12 cellular contexts compared by ENCODE assay signal in the genomic region with DNA sequence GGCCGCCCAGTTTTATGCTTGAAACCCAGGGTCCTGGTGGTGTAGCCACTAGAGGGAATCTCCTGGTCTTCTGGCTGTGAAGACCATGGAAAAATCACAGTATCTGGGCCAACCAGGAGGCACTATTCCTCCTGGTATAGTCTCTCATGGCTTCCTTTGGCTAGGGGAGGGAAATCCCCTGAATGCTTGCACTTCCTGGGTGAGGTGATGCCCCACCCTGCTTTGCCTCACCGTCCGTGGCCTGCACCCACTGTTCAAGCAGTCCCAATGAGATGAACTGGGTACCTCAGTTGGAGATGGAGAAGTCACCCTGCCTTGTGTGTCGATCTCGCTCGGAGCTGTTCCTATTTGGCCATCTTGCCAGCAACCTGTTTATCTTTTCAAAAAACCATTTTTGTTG. TPM values are rescaled to one million over a fixed set of nuclear protein-coding genes. Genes with fewer than 3 reads are reported as not detected.
A peak's percentile ranks its signal among the peaks of the same experiment; 100 is the strongest.
DNase-seq lines count a peak whose midpoint lies in the region; ATAC-seq and TF ChIP-seq lines count a peak whose summit lies in the region.
"Had no signal": no experiment of that assay in that cellular context is flagged by ENCODE, and none has a peak within 500 bp of the region (broad histone marks: within the 10 kb centered on the region; RNA-seq: fewer than 3 reads in every experiment).

No MANE protein-coding gene starts in this region.

- ATAC-seq in GM21786 (IDR thresholded peaks at IDR 0.05; ENCODE audit: unreplicated experiment) (peak; percentile 47), GM18517 (IDR thresholded peaks at IDR 0.05; ENCODE audit: unreplicated experiment) (no peak)
- ATAC-seq: sciatic nerve had no signal

- peak overlapping the region in 5 of 7 donors; percentile 4 to 64 (median 53) for H3K4me3 Mint-ChIP-seq in CD8-positive, alpha-beta memory T cell
- H3K4me3 Mint-ChIP-seq in activated CD4-positive, alpha-beta memory T cell treated with anti-CD3 and anti-CD28 coated beads, Interleukin-2, amount 10 ng/mL, durations not matched to agents 7 days and 5 days = no peak overlapping the region

- H3K27ac ChIP-seq in CD8-positive, alpha-beta memory T cell (ENCODE audit: low read depth, low read length) = no peak overlapping the region
- no peak overlapping the region for H3K27ac ChIP-seq in WERI-Rb-1
- H3K27ac ChIP-seq: BLaER1 had no signal

- H3K27ac Mint-ChIP-seq in CD8-positive, alpha-beta memory T cell = peak overlapping the region in 7 of 8 donors; percentile 58 to 94 (median 78)
- H3K27ac Mint-ChIP-seq in activated CD4-positive, alpha-beta memory T cell treated with anti-CD3 and anti-CD28 coated beads, Interleukin-2, amount 10 ng/mL, durations not matched to agents 7 days and 5 days = peak overlapping the region; percentile 36

- no peaks in the 10 kb centered on the region for H3K27me3 ChIP-seq in CD8-positive, alpha-beta memory T cell (ENCODE audit: insufficient read depth, low read length, poor library complexity, severe bottlenecking)
- no peaks in the 10 kb centered on the region for H3K27me3 ChIP-seq in WERI-Rb-1 (ENCODE audit: insufficient read depth, low read depth, severe bottlenecking)
- H3K27me3 ChIP-seq: BLaER1 had no signal

- POLR2A ChIA-PET in CD8-positive, alpha-beta memory T cell (lab: Charles Lee) = interaction anchor here (0.7 kb wide), 1 partner anchor 743 kb away, joined by 4 read pairs; no protein-coding TSS in a partner anchor
- POLR2A ChIA-PET in activated CD4-positive, alpha-beta memory T cell treated with anti-CD3 and anti-CD28 coated beads, Interleukin-2, amount 10 ng/mL, durations not matched to agents 7 days and 5 days (lab: Charles Lee) = no interaction called here

- peaks cover 20% of the 10 kb centered on the region for H3K4me1 ChIP-seq in CD8-positive, alpha-beta memory T cell (ENCODE audit: insufficient read depth, low read length)
- H3K4me1 ChIP-seq: BLaER1 had no signal

- DNase-seq in CD8-positive, alpha-beta memory T cell = peak in 3 of 5 donors; percentile 22 to 44 (median 31)
- peak; percentile 50 for DNase-seq in activated CD4-positive, alpha-beta memory T cell treated with anti-CD3 and anti-CD28 coated beads, Interleukin-2, amount 10 ng/mL, durations not matched to agents 7 days and 5 days
- DNase-seq in epithelial cell of esophagus (ENCODE audit: low read depth) (peak; percentile 22), NCI-H524 (lab: John Stamatoyannopoulos, UW) (no peak), WERI-Rb-1 (no peak), HPDE6-E6E7 (ENCODE audit: extremely low spot score) (no peak)
- DNase-seq: caudate nucleus, NCI-H345 had no signal

- H3K9me3 Mint-ChIP-seq in CD8-positive, alpha-beta memory T cell = peaks cover 0 to 13% (median 2%) of the 10 kb centered on the region in 5 donors
- H3K9me3 Mint-ChIP-seq in activated CD4-positive, alpha-beta memory T cell treated with anti-CD3 and anti-CD28 coated beads, Interleukin-2, amount 10 ng/mL, durations not matched to agents 7 days and 5 days = peaks cover 24% of the 10 kb centered on the region

- peaks cover 1 to 49% (median 2%) of the 10 kb centered on the region in 3 donors for H3K36me3 Mint-ChIP-seq in CD8-positive, alpha-beta memory T cell
- peaks cover 50% of the 10 kb centered on the region for H3K36me3 Mint-ChIP-seq in activated CD4-positive, alpha-beta memory T cell treated with anti-CD3 and anti-CD28 coated beads, Interleukin-2, amount 10 ng/mL, durations not matched to agents 7 days and 5 days (ENCODE audit: low read depth)

- no peak for TF ChIP-seq CTCF in epithelial cell of esophagus (IDR thresholded peaks at IDR 0.05; ENCODE audit: insufficient read depth, low read depth, low read length, missing control alignments)
- TF ChIP-seq CTCF in WERI-Rb-1 (IDR thresholded peaks at IDR 0.05; ENCODE audit: low read depth, low read length) = no peak

- peaks cover 22 to 32% (median 23%) of the 10 kb centered on the region in 3 donors for H3K4me1 Mint-ChIP-seq in CD8-positive, alpha-beta memory T cell
- H3K4me1 Mint-ChIP-seq in activated CD4-positive, alpha-beta memory T cell treated with anti-CD3 and anti-CD28 coated beads, Interleukin-2, amount 10 ng/mL, durations not matched to agents 7 days and 5 days = peaks cover 29% of the 10 kb centered on the region

- peaks cover 0 to 4% of the 10 kb centered on the region in 2 donors for H3K27me3 Mint-ChIP-seq in CD8-positive, alpha-beta memory T cell
- peaks cover 6% of the 10 kb centered on the region for H3K27me3 Mint-ChIP-seq in activated CD4-positive, alpha-beta memory T cell treated with anti-CD3 and anti-CD28 coated beads, Interleukin-2, amount 10 ng/mL, durations not matched to agents 7 days and 5 days

- H3K36me3 ChIP-seq in CD8-positive, alpha-beta memory T cell (ENCODE audit: insufficient read depth, low read length) = no peaks in the 10 kb centered on the region
- H3K36me3 ChIP-seq in WERI-Rb-1 = no peaks in the 10 kb centered on the region
- H3K36me3 ChIP-seq: BLaER1 had no signal

- CTCF ChIA-PET in CD8-positive, alpha-beta memory T cell (lab: Charles Lee) = no interaction called here
- CTCF ChIA-PET in activated CD4-positive, alpha-beta memory T cell treated with anti-CD3 and anti-CD28 coated beads, Interleukin-2, amount 10 ng/mL, durations not matched to agents 7 days and 5 days (lab: Charles Lee) = no interaction called here

- H3K4me3 ChIP-seq in CD8-positive, alpha-beta memory T cell (ENCODE audit: low read length) = no peak overlapping the region
- H3K4me3 ChIP-seq in epithelial cell of esophagus (ENCODE audit: low read length) (no peak overlapping the region), WERI-Rb-1 (ENCODE audit: low read depth, low read length) (no peak overlapping the region)
- H3K4me3 ChIP-seq: BLaER1 had no signal

- H3K9me3 ChIP-seq in CD8-positive, alpha-beta memory T cell (ENCODE audit: low read length) = no peaks in the 10 kb centered on the region
- no peaks in the 10 kb centered on the region for H3K9me3 ChIP-seq in WERI-Rb-1 (ENCODE audit: severe bottlenecking)

RNA-seq across cellular contexts. Expression of a gene that starts 10.1 kb away (rescaled TPM):
- total RNA-seq in CD8-positive, alpha-beta memory T cell = 10 to 100 TPM; 12.5 to 12.7 TPM
- polyA plus RNA-seq in CD8-positive, alpha-beta memory T cell = 15.4 TPM
- 10 to 100 TPM; 16.6 to 17.1 TPM for total RNA-seq in activated CD4-positive, alpha-beta memory T cell treated with anti-CD3 and anti-CD28 coated beads, Interleukin-2, amount 10 ng/mL, durations not matched to agents 7 days and 5 days

Comparison
In these comparisons a context has a peak if more than half of its experiments do, and no peak if none do; other contexts are left out.
1. DNase-seq: peak in CD8-positive, alpha-beta memory T cell (3 of 5), activated CD4-positive, alpha-beta memory T cell treated with anti-CD3 and anti-CD28 coated beads, Interleukin-2, amount 10 ng/mL, durations not matched to agents 7 days and 5 days (single experiment) and epithelial cell of esophagus (single experiment); none in NCI-H524 (0 of 2), WERI-Rb-1 (single experiment) and HPDE6-E6E7 (single experiment).